11 cellular contexts compared by ENCODE assay signal in the genomic region with DNA sequence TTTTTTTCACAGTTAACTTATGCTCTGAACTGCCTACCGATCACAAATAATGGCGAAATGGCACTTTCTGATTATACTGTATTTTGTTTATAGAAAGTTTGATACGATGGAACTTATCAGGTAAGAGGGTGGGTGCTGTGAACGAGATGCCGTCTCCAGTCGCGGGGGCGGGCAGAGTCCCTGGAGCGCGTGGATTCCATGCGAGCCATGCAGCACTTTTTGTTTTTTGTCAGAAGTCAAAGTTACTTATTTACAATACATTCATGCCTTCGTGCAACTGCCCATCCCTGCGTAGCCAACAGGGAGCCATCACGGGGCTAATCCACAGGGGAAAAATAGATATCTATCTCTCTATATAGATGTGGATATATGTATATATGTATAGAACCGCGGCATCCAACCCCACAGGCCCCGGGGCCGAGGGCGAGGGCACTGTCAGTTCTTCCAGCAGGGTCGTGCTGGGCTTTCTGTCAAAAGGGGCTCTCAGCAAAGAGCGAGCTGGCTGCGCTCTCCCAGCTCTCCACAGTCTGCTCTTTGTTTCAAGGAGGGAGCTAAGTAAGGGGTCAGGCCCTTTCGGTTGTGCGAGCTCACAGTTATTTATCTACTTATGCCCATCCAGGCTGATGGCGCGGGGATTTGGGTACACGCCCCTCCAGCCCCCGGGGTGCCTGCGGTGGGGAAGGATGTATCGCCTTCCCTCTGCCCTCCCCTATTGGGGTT. TPM values are rescaled to one million over a fixed set of nuclear protein-coding genes. Genes with fewer than 3 reads are reported as not detected.
DNase-seq lines count a peak whose midpoint lies in the region; ATAC-seq and TF ChIP-seq lines count a peak whose summit lies in the region.
"Had no signal": no experiment of that assay in that cellular context is flagged by ENCODE, and none has a peak within 500 bp of the region (broad histone marks: within the 10 kb centered on the region; RNA-seq: fewer than 3 reads in every experiment).

No MANE protein-coding gene starts in this region.

- peaks cover 37% of the 10 kb centered on the region for H3K4me1 Mint-ChIP-seq in nephron progenitor cell

- no peaks in the 10 kb centered on the region for H3K9me3 Mint-ChIP-seq in nephron progenitor cell

- TF ChIP-seq CTCF in nephron progenitor cell (IDR thresholded peaks at IDR 0.05) (no peak), body of pancreas (IDR thresholded peaks at IDR 0.05) (no peak)

- TF ChIP-seq POLR2A in body of pancreas (IDR thresholded peaks at IDR 0.05) = no peak

- no peaks in the 10 kb centered on the region for H3K4me1 ChIP-seq in right cardiac atrium (ENCODE audit: control insufficient read depth, insufficient read depth, low read length)
- H3K4me1 ChIP-seq in endocrine pancreas (ENCODE audit: control insufficient read depth, insufficient read depth, low read length) = no peaks in the 10 kb centered on the region
- H3K4me1 ChIP-seq in body of pancreas = peaks cover 8% of the 10 kb centered on the region
- H3K4me1 ChIP-seq: BE2C had no signal

- peak overlapping the region; percentile 52 for H3K4me3 Mint-ChIP-seq in nephron progenitor cell

- no peak overlapping the region for H3K27ac ChIP-seq in right cardiac atrium (ENCODE audit: low read length)
- H3K27ac ChIP-seq in body of pancreas = peak overlapping the region in 2 of 4 donors; percentile 14 to 63

- intact Hi-C loops in right cardiac atrium (cut with DNase I) = no loop called here
- intact Hi-C loops in left ventricle myocardium superior (cut with micrococcal nuclease) = no loop called here
- intact Hi-C loops in body of pancreas (cut with DNase I) = no loop called here

- H3K36me3 ChIP-seq in endocrine pancreas (ENCODE audit: control insufficient read depth, insufficient read depth, low read length) = no peaks in the 10 kb centered on the region
- H3K36me3 ChIP-seq in body of pancreas (replicated peaks in 1 of 2; ENCODE audit: insufficient read depth in 1 of 2, low read depth in 2 of 2) = no peaks in the 10 kb centered on the region
- H3K36me3 ChIP-seq: BE2C had no signal

- no peak overlapping the region for H3K27ac Mint-ChIP-seq in nephron progenitor cell

- peak overlapping the region; percentile 47 for H3K9ac ChIP-seq in endocrine pancreas (ENCODE audit: control insufficient read depth, insufficient read depth, low read length)

- H3K4me3 ChIP-seq in right cardiac atrium (ENCODE audit: low read length) (no peak overlapping the region), endocrine pancreas (ENCODE audit: control insufficient read depth, insufficient read depth, low read length) (peak overlapping the region; percentile 76), body of pancreas (no peak overlapping the region)

- DNase-seq in right cardiac atrium (peak in 2 of 3 donors; percentile 24 to 38), left ventricle myocardium superior (no peak), nephron progenitor cell (peak; percentile 25), dedifferentiated amniotic fluid mesenchymal stem cell (ENCODE audit: extremely low spot score) (no peak), body of pancreas (no peak), LoVo (ENCODE audit: low spot score) (no peak)
- DNase-seq: BE2C; stimulated activated CD4-positive, alpha-beta T cell treated with anti-CD3 and anti-CD28 coated beads, Interleukin-2, amount 100 ng/mL, for 48 hours had no signal

- H3K27me3 Mint-ChIP-seq in nephron progenitor cell (ENCODE audit: low read depth, poor library complexity) = peaks cover 84% of the 10 kb centered on the region

- no peaks in the 10 kb centered on the region for H3K27me3 ChIP-seq in right cardiac atrium (ENCODE audit: control insufficient read depth, insufficient read depth)
- peaks cover 5% of the 10 kb centered on the region for H3K27me3 ChIP-seq in endocrine pancreas (ENCODE audit: control insufficient read depth, insufficient read depth, low read length)
- no peaks in the 10 kb centered on the region for H3K27me3 ChIP-seq in body of pancreas

- 6% methylated on average over 30 of the region's 30 CpGs for WGBS in right cardiac atrium
- 34 to 39% methylated on average over 28 to 30 of the region's 30 CpGs for WGBS in body of pancreas, 2 donors

- H3K9me3 ChIP-seq in right cardiac atrium (ENCODE audit: control insufficient read depth, low read length) (peaks cover 4% of the 10 kb centered on the region), endocrine pancreas (ENCODE audit: control insufficient read depth, low read length) (no peaks in the 10 kb centered on the region), body of pancreas (no peaks in the 10 kb centered on the region)
- H3K9me3 ChIP-seq: BE2C had no signal

- no peaks in the 10 kb centered on the region for H3K36me3 Mint-ChIP-seq in nephron progenitor cell (ENCODE audit: low read depth)

- no peak for ATAC-seq in right cardiac atrium
- ATAC-seq in left ventricle myocardium superior = no peak
- no peak for ATAC-seq in GM21576 (IDR thresholded peaks at IDR 0.05; ENCODE audit: unreplicated experiment)
- ATAC-seq in body of pancreas = no peak

RNA-seq across cellular contexts. Expression of gene SLITRK1, which starts 3.4 kb away (rescaled TPM):
- total RNA-seq in right cardiac atrium = not detected
- polyA plus RNA-seq in right cardiac atrium = not detected
- total RNA-seq in left ventricle myocardium superior = not detected
- total RNA-seq in body of pancreas = 1 to 10 TPM in 1 of 2 donors, under 1 TPM in 1; 0.52 to 1.6 TPM
- total RNA-seq: lung microvascular endothelial cell had no signal

Comparison
In these comparisons a context has a peak if more than half of its experiments do, and no peak if none do; other contexts are left out.
1. DNase-seq: peak in right cardiac atrium (2 of 3) and nephron progenitor cell (single experiment); none in left ventricle myocardium superior (single experiment), dedifferentiated amniotic fluid mesenchymal stem cell (single experiment), body of pancreas (0 of 4) and LoVo (single experiment).